In the genomic region with DNA sequence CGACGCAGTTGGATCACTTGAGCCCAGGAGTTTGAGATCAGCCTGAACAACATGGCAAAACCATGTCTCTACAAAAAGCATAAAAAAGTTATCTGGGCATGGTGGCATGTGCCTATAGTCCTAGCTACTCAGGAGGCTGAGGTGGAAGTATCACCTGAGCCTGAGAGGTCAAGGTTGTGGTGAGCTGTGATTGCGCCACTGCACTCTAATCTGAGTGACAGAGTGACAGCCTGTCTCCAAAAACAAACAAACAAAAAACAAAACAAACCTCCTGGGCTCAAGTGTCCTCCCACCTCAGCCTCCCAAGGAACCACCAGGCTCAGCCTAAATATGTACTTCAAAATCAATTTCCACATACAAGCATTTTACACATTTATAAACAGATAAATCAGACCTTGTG, we compare ENCODE assay signal across 1 cellular context.
TF ChIP-seq lines count a peak whose summit lies in the region.

No MANE protein-coding gene starts in this region.

TF ChIP-seq in HepG2, 621 proteins besides CTCF, POLR2A, EP300 and RAD21 (continued from another document and continues in another):
- TF ChIP-seq, protein P1, sequence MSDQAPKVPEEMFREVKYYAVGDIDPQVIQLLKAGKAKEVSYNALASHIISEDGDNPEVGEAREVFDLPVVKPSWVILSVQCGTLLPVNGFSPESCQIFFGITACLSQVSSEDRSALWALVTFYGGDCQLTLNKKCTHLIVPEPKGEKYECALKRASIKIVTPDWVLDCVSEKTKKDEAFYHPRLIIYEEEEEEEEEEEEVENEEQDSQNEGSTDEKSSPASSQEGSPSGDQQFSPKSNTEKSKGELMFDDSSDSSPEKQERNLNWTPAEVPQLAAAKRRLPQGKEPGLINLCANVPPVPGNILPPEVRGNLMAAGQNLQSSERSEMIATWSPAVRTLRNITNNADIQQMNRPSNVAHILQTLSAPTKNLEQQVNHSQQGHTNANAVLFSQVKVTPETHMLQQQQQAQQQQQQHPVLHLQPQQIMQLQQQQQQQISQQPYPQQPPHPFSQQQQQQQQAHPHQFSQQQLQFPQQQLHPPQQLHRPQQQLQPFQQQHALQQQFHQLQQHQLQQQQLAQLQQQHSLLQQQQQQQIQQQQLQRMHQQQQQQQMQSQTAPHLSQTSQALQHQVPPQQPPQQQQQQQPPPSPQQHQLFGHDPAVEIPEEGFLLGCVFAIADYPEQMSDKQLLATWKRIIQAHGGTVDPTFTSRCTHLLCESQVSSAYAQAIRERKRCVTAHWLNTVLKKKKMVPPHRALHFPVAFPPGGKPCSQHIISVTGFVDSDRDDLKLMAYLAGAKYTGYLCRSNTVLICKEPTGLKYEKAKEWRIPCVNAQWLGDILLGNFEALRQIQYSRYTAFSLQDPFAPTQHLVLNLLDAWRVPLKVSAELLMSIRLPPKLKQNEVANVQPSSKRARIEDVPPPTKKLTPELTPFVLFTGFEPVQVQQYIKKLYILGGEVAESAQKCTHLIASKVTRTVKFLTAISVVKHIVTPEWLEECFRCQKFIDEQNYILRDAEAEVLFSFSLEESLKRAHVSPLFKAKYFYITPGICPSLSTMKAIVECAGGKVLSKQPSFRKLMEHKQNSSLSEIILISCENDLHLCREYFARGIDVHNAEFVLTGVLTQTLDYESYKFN (CRISPR knock-in tag; conservative IDR thresholded peaks at IDR 0.05), result peak; percentile 34; the same call in 1 of the 2 replicates
- TF ChIP-seq MEIS1 (CRISPR knock-in tag; IDR thresholded peaks at IDR 0.05; ENCODE audit: borderline replicate concordance) (peak; percentile 79; the same call in 1 of the 2 replicates), RXRA (CRISPR knock-in tag; IDR thresholded peaks at IDR 0.05) (peak; percentile 65; the same call in 1 of the 2 replicates), TCF7 (IDR thresholded peaks at IDR 0.05; ENCODE audit: low read depth) (no peak), ZNF446 (CRISPR knock-in tag; IDR thresholded peaks at IDR 0.05) (no peak), U2AF1 (optimal IDR thresholded peaks at IDR 0.05; ENCODE audit: low read depth, low read length) (no peak), HOXA7 (CRISPR knock-in tag; IDR thresholded peaks at IDR 0.05) (no peak), ZNF891 (CRISPR knock-in tag; IDR thresholded peaks at IDR 0.05) (no peak), EZH2 (conservative IDR thresholded peaks at IDR 0.05; ENCODE audit: low read depth, low read length) (no peak), HDAC1 (CRISPR knock-in tag; IDR thresholded peaks at IDR 0.05) (0 out of 2 replicates have a peak, but pooled peaks have one; percentile 18), NR2F1 (CRISPR knock-in tag; IDR thresholded peaks at IDR 0.05) (peak; percentile 71 to 79), CEBPB (IDR thresholded peaks at IDR 0.05; ENCODE audit: borderline replicate concordance, low read depth, low read length) (peak; percentile 84), ZNF20 (CRISPR knock-in tag; IDR thresholded peaks at IDR 0.05) (no peak), GFI1 (CRISPR knock-in tag; IDR thresholded peaks at IDR 0.05; ENCODE audit: borderline replicate concordance) (0 out of 2 replicates have a peak, but pooled peaks have one; percentile 37), KAT8 (CRISPR knock-in tag; IDR thresholded peaks at IDR 0.05) (no peak), ZNF781 (CRISPR knock-in tag; IDR thresholded peaks at IDR 0.05; ENCODE audit: borderline replicate concordance, not compliant biosample characterization) (no peak), ZNF329 (CRISPR knock-in tag; IDR thresholded peaks at IDR 0.05; ENCODE audit: low read depth) (no peak), NRL (CRISPR knock-in tag; IDR thresholded peaks at IDR 0.05; ENCODE audit: borderline replicate concordance) (no peak), CEBPG (CRISPR knock-in tag; IDR thresholded peaks at IDR 0.05) (peak; percentile 76), MTF2 (CRISPR knock-in tag; IDR thresholded peaks at IDR 0.05; ENCODE audit: borderline replicate concordance) (no peak), RBM39 (IDR thresholded peaks at IDR 0.05; ENCODE audit: low read depth, low read length, poor library complexity, severe bottlenecking) (no peak), TOE1 (CRISPR knock-in tag; IDR thresholded peaks at IDR 0.05) (no peak), ZNF260 (CRISPR knock-in tag; IDR thresholded peaks at IDR 0.05; ENCODE audit: borderline replicate concordance, low read depth) (no peak), FOXA3 (CRISPR knock-in tag; IDR thresholded peaks at IDR 0.05) (peak; percentile 50; the same call in 1 of the 2 replicates)
- TF ChIP-seq, protein P2, sequence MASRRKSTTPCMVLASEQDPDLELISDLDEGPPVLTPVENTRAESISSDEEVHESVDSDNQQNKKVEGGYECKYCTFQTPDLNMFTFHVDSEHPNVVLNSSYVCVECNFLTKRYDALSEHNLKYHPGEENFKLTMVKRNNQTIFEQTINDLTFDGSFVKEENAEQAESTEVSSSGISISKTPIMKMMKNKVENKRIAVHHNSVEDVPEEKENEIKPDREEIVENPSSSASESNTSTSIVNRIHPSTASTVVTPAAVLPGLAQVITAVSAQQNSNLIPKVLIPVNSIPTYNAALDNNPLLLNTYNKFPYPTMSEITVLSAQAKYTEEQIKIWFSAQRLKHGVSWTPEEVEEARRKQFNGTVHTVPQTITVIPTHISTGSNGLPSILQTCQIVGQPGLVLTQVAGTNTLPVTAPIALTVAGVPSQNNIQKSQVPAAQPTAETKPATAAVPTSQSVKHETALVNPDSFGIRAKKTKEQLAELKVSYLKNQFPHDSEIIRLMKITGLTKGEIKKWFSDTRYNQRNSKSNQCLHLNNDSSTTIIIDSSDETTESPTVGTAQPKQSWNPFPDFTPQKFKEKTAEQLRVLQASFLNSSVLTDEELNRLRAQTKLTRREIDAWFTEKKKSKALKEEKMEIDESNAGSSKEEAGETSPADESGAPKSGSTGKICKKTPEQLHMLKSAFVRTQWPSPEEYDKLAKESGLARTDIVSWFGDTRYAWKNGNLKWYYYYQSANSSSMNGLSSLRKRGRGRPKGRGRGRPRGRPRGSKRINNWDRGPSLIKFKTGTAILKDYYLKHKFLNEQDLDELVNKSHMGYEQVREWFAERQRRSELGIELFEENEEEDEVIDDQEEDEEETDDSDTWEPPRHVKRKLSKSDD (CRISPR knock-in tag; IDR thresholded peaks at IDR 0.05; ENCODE audit: low read depth), result 0 out of 2 replicates have a peak, but pooled peaks have one; percentile 37
- TF ChIP-seq, protein P3, sequence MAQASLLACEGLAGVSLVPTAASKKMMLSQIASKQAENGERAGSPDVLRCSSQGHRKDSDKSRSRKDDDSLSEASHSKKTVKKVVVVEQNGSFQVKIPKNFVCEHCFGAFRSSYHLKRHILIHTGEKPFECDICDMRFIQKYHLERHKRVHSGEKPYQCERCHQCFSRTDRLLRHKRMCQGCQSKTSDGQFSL (CRISPR knock-in tag; IDR thresholded peaks at IDR 0.05), result no peak
- TF ChIP-seq, protein P4, sequence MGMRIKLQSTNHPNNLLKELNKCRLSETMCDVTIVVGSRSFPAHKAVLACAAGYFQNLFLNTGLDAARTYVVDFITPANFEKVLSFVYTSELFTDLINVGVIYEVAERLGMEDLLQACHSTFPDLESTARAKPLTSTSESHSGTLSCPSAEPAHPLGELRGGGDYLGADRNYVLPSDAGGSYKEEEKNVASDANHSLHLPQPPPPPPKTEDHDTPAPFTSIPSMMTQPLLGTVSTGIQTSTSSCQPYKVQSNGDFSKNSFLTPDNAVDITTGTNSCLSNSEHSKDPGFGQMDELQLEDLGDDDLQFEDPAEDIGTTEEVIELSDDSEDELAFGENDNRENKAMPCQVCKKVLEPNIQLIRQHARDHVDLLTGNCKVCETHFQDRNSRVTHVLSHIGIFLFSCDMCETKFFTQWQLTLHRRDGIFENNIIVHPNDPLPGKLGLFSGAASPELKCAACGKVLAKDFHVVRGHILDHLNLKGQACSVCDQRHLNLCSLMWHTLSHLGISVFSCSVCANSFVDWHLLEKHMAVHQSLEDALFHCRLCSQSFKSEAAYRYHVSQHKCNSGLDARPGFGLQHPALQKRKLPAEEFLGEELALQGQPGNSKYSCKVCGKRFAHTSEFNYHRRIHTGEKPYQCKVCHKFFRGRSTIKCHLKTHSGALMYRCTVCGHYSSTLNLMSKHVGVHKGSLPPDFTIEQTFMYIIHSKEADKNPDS (CRISPR knock-in tag; IDR thresholded peaks at IDR 0.05), result no peak
- TF ChIP-seq, protein P5, sequence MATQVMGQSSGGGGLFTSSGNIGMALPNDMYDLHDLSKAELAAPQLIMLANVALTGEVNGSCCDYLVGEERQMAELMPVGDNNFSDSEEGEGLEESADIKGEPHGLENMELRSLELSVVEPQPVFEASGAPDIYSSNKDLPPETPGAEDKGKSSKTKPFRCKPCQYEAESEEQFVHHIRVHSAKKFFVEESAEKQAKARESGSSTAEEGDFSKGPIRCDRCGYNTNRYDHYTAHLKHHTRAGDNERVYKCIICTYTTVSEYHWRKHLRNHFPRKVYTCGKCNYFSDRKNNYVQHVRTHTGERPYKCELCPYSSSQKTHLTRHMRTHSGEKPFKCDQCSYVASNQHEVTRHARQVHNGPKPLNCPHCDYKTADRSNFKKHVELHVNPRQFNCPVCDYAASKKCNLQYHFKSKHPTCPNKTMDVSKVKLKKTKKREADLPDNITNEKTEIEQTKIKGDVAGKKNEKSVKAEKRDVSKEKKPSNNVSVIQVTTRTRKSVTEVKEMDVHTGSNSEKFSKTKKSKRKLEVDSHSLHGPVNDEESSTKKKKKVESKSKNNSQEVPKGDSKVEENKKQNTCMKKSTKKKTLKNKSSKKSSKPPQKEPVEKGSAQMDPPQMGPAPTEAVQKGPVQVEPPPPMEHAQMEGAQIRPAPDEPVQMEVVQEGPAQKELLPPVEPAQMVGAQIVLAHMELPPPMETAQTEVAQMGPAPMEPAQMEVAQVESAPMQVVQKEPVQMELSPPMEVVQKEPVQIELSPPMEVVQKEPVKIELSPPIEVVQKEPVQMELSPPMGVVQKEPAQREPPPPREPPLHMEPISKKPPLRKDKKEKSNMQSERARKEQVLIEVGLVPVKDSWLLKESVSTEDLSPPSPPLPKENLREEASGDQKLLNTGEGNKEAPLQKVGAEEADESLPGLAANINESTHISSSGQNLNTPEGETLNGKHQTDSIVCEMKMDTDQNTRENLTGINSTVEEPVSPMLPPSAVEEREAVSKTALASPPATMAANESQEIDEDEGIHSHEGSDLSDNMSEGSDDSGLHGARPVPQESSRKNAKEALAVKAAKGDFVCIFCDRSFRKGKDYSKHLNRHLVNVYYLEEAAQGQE (IDR thresholded peaks at IDR 0.05; ENCODE audit: borderline replicate concordance in 1 of 2, low read depth in 1 of 2, low read length in 2 of 2), result no peak
- TF ChIP-seq, protein P6, sequence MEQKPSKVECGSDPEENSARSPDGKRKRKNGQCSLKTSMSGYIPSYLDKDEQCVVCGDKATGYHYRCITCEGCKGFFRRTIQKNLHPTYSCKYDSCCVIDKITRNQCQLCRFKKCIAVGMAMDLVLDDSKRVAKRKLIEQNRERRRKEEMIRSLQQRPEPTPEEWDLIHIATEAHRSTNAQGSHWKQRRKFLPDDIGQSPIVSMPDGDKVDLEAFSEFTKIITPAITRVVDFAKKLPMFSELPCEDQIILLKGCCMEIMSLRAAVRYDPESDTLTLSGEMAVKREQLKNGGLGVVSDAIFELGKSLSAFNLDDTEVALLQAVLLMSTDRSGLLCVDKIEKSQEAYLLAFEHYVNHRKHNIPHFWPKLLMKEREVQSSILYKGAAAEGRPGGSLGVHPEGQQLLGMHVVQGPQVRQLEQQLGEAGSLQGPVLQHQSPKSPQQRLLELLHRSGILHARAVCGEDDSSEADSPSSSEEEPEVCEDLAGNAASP (CRISPR knock-in tag; IDR thresholded peaks at IDR 0.05; ENCODE audit: borderline replicate concordance), result peak; percentile 71; the same call in 1 of the 2 replicates
- TF ChIP-seq, protein P7, sequence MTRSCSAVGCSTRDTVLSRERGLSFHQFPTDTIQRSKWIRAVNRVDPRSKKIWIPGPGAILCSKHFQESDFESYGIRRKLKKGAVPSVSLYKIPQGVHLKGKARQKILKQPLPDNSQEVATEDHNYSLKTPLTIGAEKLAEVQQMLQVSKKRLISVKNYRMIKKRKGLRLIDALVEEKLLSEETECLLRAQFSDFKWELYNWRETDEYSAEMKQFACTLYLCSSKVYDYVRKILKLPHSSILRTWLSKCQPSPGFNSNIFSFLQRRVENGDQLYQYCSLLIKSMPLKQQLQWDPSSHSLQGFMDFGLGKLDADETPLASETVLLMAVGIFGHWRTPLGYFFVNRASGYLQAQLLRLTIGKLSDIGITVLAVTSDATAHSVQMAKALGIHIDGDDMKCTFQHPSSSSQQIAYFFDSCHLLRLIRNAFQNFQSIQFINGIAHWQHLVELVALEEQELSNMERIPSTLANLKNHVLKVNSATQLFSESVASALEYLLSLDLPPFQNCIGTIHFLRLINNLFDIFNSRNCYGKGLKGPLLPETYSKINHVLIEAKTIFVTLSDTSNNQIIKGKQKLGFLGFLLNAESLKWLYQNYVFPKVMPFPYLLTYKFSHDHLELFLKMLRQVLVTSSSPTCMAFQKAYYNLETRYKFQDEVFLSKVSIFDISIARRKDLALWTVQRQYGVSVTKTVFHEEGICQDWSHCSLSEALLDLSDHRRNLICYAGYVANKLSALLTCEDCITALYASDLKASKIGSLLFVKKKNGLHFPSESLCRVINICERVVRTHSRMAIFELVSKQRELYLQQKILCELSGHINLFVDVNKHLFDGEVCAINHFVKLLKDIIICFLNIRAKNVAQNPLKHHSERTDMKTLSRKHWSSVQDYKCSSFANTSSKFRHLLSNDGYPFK (CRISPR knock-in tag; IDR thresholded peaks at IDR 0.05; ENCODE audit: borderline replicate concordance), result no peak
- TF ChIP-seq, protein P8, sequence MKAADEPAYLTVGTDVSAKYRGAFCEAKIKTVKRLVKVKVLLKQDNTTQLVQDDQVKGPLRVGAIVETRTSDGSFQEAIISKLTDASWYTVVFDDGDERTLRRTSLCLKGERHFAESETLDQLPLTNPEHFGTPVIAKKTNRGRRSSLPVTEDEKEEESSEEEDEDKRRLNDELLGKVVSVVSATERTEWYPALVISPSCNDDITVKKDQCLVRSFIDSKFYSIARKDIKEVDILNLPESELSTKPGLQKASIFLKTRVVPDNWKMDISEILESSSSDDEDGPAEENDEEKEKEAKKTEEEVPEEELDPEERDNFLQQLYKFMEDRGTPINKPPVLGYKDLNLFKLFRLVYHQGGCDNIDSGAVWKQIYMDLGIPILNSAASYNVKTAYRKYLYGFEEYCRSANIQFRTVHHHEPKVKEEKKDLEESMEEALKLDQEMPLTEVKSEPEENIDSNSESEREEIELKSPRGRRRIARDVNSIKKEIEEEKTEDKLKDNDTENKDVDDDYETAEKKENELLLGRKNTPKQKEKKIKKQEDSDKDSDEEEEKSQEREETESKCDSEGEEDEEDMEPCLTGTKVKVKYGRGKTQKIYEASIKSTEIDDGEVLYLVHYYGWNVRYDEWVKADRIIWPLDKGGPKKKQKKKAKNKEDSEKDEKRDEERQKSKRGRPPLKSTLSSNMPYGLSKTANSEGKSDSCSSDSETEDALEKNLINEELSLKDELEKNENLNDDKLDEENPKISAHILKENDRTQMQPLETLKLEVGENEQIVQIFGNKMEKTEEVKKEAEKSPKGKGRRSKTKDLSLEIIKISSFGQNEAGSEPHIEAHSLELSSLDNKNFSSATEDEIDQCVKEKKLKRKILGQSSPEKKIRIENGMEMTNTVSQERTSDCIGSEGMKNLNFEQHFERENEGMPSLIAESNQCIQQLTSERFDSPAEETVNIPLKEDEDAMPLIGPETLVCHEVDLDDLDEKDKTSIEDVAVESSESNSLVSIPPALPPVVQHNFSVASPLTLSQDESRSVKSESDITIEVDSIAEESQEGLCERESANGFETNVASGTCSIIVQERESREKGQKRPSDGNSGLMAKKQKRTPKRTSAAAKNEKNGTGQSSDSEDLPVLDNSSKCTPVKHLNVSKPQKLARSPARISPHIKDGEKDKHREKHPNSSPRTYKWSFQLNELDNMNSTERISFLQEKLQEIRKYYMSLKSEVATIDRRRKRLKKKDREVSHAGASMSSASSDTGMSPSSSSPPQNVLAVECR (CRISPR knock-in tag; IDR thresholded peaks at IDR 0.05; ENCODE audit: borderline replicate concordance), result peak; percentile 42; the same call in 1 of the 2 replicates
